8 cellular contexts compared by ENCODE assay signal in genomic region chr6:31621991-31622390, GRCh38.
DNase-seq lines count a peak whose midpoint lies in the region; ATAC-seq and TF ChIP-seq lines count a peak whose summit lies in the region.

No MANE protein-coding gene starts in this region.

- in situ Hi-C loops in HAP-1 (cut with MboI; ENCODE audit: low sequenced_read_pairs): no loop called here
- in situ Hi-C loops in astrocyte of the spinal cord (cut with HindIII; ENCODE audit: low sequenced_read_pairs): no loop called here

- no peaks in the 10 kb centered on the region for H3K9me3 ChIP-seq in HAP-1

- ATAC-seq in memory B cell (ENCODE audit: low read depth) (no peak), HG03196 (IDR thresholded peaks at IDR 0.05; ENCODE audit: unreplicated experiment) (no peak), GM18517 (IDR thresholded peaks at IDR 0.05; ENCODE audit: unreplicated experiment) (no peak)

- peaks cover 53% of the 10 kb centered on the region for H3K36me3 ChIP-seq in HAP-1 (replicated peaks)

- H3K27ac ChIP-seq in 22Rv1: peak overlapping the region; percentile 96

- H3K4me1 Mint-ChIP-seq in memory B cell: peaks cover 15% of the 10 kb centered on the region

- peak overlapping the region; percentile 97 for H3K4me3 ChIP-seq in HAP-1
- H3K4me3 ChIP-seq in astrocyte of the spinal cord (ENCODE audit: low read depth, low read length): peak overlapping the region; percentile 61

- peak overlapping the region; percentile 88 for H3K4me3 Mint-ChIP-seq in memory B cell

- peaks cover 19% of the 10 kb centered on the region for H3K36me3 Mint-ChIP-seq in memory B cell

- DNase-seq in HAP-1 (ENCODE audit: low spot score in 2 of 2) (peak; percentile 49 to 74), astrocyte of the spinal cord (ENCODE audit: low read depth, low spot score) (no peak), memory B cell (ENCODE audit: low spot score in 2 of 2) (no peak), DMS79 (lab: John Stamatoyannopoulos, UW) (no peak), DMS114 treated with DMSO at 0.1 percent for 48 hours (lab: John Stamatoyannopoulos, UW; ENCODE audit: unreplicated experiment) (no peak)

- no peak for TF ChIP-seq CTCF in 22Rv1 (IDR thresholded peaks at IDR 0.05)
- no peak for TF ChIP-seq CTCF in astrocyte of the spinal cord (IDR thresholded peaks at IDR 0.05; ENCODE audit: low read depth, low read length)

- H3K9me3 Mint-ChIP-seq in memory B cell: no peaks in the 10 kb centered on the region

- no peaks in the 10 kb centered on the region for H3K27me3 Mint-ChIP-seq in memory B cell

- H3K4me1 ChIP-seq in HAP-1: peaks cover 12% of the 10 kb centered on the region

- peak overlapping the region; percentile 92 for H3K27ac Mint-ChIP-seq in memory B cell

- H3K27me3 ChIP-seq in HAP-1 (ENCODE audit: low read depth): no peaks in the 10 kb centered on the region

Comparison
In these comparisons a context has a peak if more than half of its experiments do, and no peak if none do; other contexts are left out.
1. DNase-seq: peak in HAP-1 (2 of 2); none in astrocyte of the spinal cord (single experiment), memory B cell (0 of 2), DMS79 (single experiment) and DMS114 treated with DMSO at 0.1 percent for 48 hours (single experiment).